Comparison of ENCODE assay signal across 1 cellular context in genomic region chr14:70152704-70153103, GRCh38.
TF ChIP-seq lines count a peak whose summit lies in the region.

No MANE protein-coding gene starts in this region.

TF ChIP-seq in SK-N-SH treated with all-trans-retinoic acid at 6 μM for 48 hours, 23 proteins besides CTCF, POLR2A, EP300 and RAD21 (continued from another document):
- TF ChIP-seq TSHZ2 (CRISPR knock-in tag; IDR thresholded peaks at IDR 0.05) (no peak), CSDC2 (CRISPR knock-in tag; IDR thresholded peaks at IDR 0.05) (no peak), CSRNP3 (CRISPR knock-in tag; IDR thresholded peaks at IDR 0.05) (no peak), GLIS3 (CRISPR knock-in tag; IDR thresholded peaks at IDR 0.05) (no peak), ZNF565 (CRISPR knock-in tag; conservative IDR thresholded peaks at IDR 0.05; ENCODE audit: low read depth) (no peak), PATZ1 (CRISPR knock-in tag; IDR thresholded peaks at IDR 0.05; ENCODE audit: borderline replicate concordance) (no peak), ZFP30 (CRISPR knock-in tag; IDR thresholded peaks at IDR 0.05) (no peak)
